ENCODE assay signal across 20 cellular contexts in the genomic region with DNA sequence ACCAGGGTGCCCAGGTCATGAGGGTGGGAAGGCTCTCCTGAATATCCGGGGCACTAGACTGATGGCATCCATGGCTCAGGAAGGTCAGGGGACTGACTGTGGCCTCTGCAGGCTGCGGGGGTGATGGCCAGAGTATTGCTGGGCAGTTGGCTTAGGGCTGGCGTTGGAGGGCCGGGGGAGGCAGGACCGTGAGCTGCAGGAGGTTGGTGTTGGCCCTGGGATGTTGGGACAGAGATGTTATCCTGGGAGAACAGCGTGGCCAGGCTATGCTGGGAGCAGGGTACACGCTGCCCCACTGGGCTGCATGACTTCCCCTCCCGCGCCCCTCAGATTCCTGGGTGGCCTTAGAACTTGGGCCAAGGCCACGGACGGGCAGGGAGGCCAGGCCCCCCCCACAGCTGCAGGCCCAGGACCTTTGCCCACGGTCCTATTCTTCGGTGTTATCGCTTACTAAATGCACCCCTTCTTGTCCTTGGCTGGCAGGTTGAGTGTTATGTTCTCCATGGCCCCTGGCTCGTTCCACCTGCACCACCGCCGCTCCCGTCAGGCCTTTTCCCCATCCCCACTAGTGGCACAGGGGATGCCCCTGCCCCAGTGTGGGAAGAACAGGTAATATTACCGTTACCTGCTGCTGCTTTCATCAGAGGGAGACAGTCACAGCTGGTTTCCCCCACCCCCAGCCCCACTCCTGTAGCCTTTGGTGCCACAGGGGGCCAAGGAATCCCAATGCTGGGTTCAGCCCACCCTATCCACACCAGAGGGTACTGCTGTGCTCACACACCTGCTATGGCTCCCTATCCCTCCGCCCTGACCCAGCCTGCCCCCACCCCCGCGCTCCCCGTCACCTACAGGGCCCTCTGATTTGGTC. TPM values are rescaled to one million over a fixed set of nuclear protein-coding genes. Genes with fewer than 3 reads are reported as not detected.
DNase-seq lines count a peak whose midpoint lies in the region; ATAC-seq, FAIRE-seq and TF ChIP-seq lines count a peak whose summit lies in the region.
"Had no signal": no experiment of that assay in that cellular context is flagged by ENCODE, and none has a peak within 500 bp of the region (broad histone marks: within the 10 kb centered on the region; RNA-seq: fewer than 3 reads in every experiment).

No MANE protein-coding gene starts in this region.

- peaks cover 13% of the 10 kb centered on the region for H3K36me3 Mint-ChIP-seq in GM23338 (ENCODE audit: low read depth)
- peaks cover 15% of the 10 kb centered on the region for H3K36me3 Mint-ChIP-seq in activated naive CD8-positive, alpha-beta T cell treated with anti-CD3 and anti-CD28 coated beads, Interleukin-2, amount 10 ng/mL, durations not matched to agents 7 days and 5 days
- peaks cover 5% of the 10 kb centered on the region for H3K36me3 Mint-ChIP-seq in nephron (ENCODE audit: low read depth)

- no peak for TF ChIP-seq POLR2A in H54 (IDR thresholded peaks at IDR 0.05; ENCODE audit: low read depth, low read length)

- ATAC-seq in GM23338 (no peak), GM19395 (IDR thresholded peaks at IDR 0.05; ENCODE audit: unreplicated experiment) (no peak), HG02759 (IDR thresholded peaks at IDR 0.05; ENCODE audit: unreplicated experiment) (no peak)
- ATAC-seq in activated naive CD8-positive, alpha-beta T cell treated with anti-CD3 and anti-CD28 coated beads, Interleukin-2, amount 10 ng/mL, durations not matched to agents 7 days and 5 days (ENCODE audit: low read depth), result no peak
- ATAC-seq: esophagus mucosa, left ventricle myocardium superior had no signal

- H3F3A ChIP-seq in GM23338 (replicated peaks; ENCODE audit: low read depth), result peaks cover 18% of the 10 kb centered on the region; the same call in 1 of the 2 replicates

- peaks cover 74% of the 10 kb centered on the region for H3K4me1 ChIP-seq in BLaER1
- H3K4me1 ChIP-seq in GM23338 (ENCODE audit: insufficient read depth), result peaks cover 15% of the 10 kb centered on the region

- DNase-seq in GM23338 (ENCODE audit: low spot score) (no peak), H54 (ENCODE audit: insufficient read length, low spot score) (no peak), DMS79 (lab: John Stamatoyannopoulos, UW) (no peak)
- no peak for DNase-seq in activated naive CD8-positive, alpha-beta T cell treated with anti-CD3 and anti-CD28 coated beads, Interleukin-2, amount 10 ng/mL, durations not matched to agents 7 days and 5 days
- DNase-seq: activated gamma-delta T cell, brain microvascular endothelial cell, DMS 273 treated with DMSO at 0.1 percent for 48 hours, left ventricle myocardium superior, NCI-H1105 treated with DMSO at 0.1 percent for 48 hours had no signal

- no peaks in the 10 kb centered on the region for H3K9me3 ChIP-seq in BLaER1
- H3K9me3 ChIP-seq: prostate gland, thyroid gland had no signal

- no peaks in the 10 kb centered on the region for H3K9me2 ChIP-seq in GM23338 (ENCODE audit: insufficient read depth)

- H3K9ac ChIP-seq in BLaER1, result no peak overlapping the region
- H3K9ac ChIP-seq: GM23248 had no signal

- peaks cover 22% of the 10 kb centered on the region for H3K27me3 Mint-ChIP-seq in GM23338 (ENCODE audit: insufficient read depth, low read depth, poor library complexity)
- no peaks in the 10 kb centered on the region for H3K27me3 Mint-ChIP-seq in activated naive CD8-positive, alpha-beta T cell treated with anti-CD3 and anti-CD28 coated beads, Interleukin-2, amount 10 ng/mL, durations not matched to agents 7 days and 5 days
- H3K27me3 Mint-ChIP-seq in nephron (ENCODE audit: low read depth), result no peaks in the 10 kb centered on the region
- H3K27me3 Mint-ChIP-seq: B cell had no signal

- H3K27ac ChIP-seq in BLaER1 (peak overlapping the region; percentile 9; the same call in 1 of the 2 replicates), GM23338 (ENCODE audit: low read depth) (0 out of 2 replicates have a peak overlapping the region, but pooled peaks have one; percentile 19)
- H3K27ac ChIP-seq: brain microvascular endothelial cell, GM23248, prostate gland, thyroid gland, VCaP had no signal

- H3K4me3 Mint-ChIP-seq in GM23338 (no peak overlapping the region), nephron (peak overlapping the region in 2 of 3 experiments; percentile 82 to 94)
- no peak overlapping the region for H3K4me3 Mint-ChIP-seq in activated naive CD8-positive, alpha-beta T cell treated with anti-CD3 and anti-CD28 coated beads, Interleukin-2, amount 10 ng/mL, durations not matched to agents 7 days and 5 days
- H3K4me3 Mint-ChIP-seq: B cell had no signal

- H3K4me3 ChIP-seq in BLaER1 (no peak overlapping the region), GM23338 (no peak overlapping the region)
- H3K4me3 ChIP-seq: GM23248, prostate gland, smooth muscle cell, thyroid gland had no signal

- H3K79me2 ChIP-seq in GM23338 (replicated peaks; ENCODE audit: insufficient read depth), result no peaks in the 10 kb centered on the region

- TF ChIP-seq CTCF in GM23338 (conservative IDR thresholded peaks at IDR 0.05; ENCODE audit: low read depth in 2 of 2) (no peak), nephron (IDR thresholded peaks at IDR 0.05; ENCODE audit: unreplicated experiment in 3 of 3) (no peak)

- H3K4me1 Mint-ChIP-seq in GM23338, result peaks cover 23% of the 10 kb centered on the region
- H3K4me1 Mint-ChIP-seq in activated naive CD8-positive, alpha-beta T cell treated with anti-CD3 and anti-CD28 coated beads, Interleukin-2, amount 10 ng/mL, durations not matched to agents 7 days and 5 days, result peaks cover 12% of the 10 kb centered on the region
- peaks cover 32% of the 10 kb centered on the region for H3K4me1 Mint-ChIP-seq in nephron

- no peaks in the 10 kb centered on the region for H3K27me3 ChIP-seq in BLaER1
- H3K27me3 ChIP-seq in GM23338 (ENCODE audit: insufficient read depth), result no peaks in the 10 kb centered on the region
- H3K27me3 ChIP-seq: brain microvascular endothelial cell, thyroid gland had no signal

- FAIRE-seq in H54 (lab: Jason Lieb, UNC), result no peak

- no peak overlapping the region for H2AFZ ChIP-seq in GM23338
- H2AFZ ChIP-seq: GM23248 had no signal

- H3K9me3 Mint-ChIP-seq in GM23338 (peaks cover 4% of the 10 kb centered on the region), nephron (no peaks in the 10 kb centered on the region)
- H3K9me3 Mint-ChIP-seq in activated naive CD8-positive, alpha-beta T cell treated with anti-CD3 and anti-CD28 coated beads, Interleukin-2, amount 10 ng/mL, durations not matched to agents 7 days and 5 days, result peaks cover 4% of the 10 kb centered on the region

- H3K4me2 ChIP-seq in BLaER1, result no peak overlapping the region
- no peak overlapping the region for H3K4me2 ChIP-seq in GM23338
- H3K4me2 ChIP-seq: smooth muscle cell had no signal

- POLR2A ChIA-PET in activated naive CD8-positive, alpha-beta T cell treated with anti-CD3 and anti-CD28 coated beads, Interleukin-2, amount 10 ng/mL, durations not matched to agents 7 days and 5 days (lab: Charles Lee), result interaction anchor here (0.8 to 1.0 kb wide), 2 partner anchors 9 to 159 kb away, joined by 3 read pairs; partner anchors contain the start of gene JUND

- H4K20me1 ChIP-seq in BLaER1 (peaks cover 46% of the 10 kb centered on the region), GM23338 (replicated peaks; ENCODE audit: insufficient read depth) (no peaks in the 10 kb centered on the region; the same call in 1 of the 2 replicates)

- H3K27ac Mint-ChIP-seq in GM23338 (no peak overlapping the region; the same call in 1 of the 2 replicates), nephron (peak overlapping the region; percentile 46 to 98 (median 84))
- peak overlapping the region; percentile 42 for H3K27ac Mint-ChIP-seq in activated naive CD8-positive, alpha-beta T cell treated with anti-CD3 and anti-CD28 coated beads, Interleukin-2, amount 10 ng/mL, durations not matched to agents 7 days and 5 days

- H3K36me3 ChIP-seq in BLaER1, result peaks cover 35% of the 10 kb centered on the region
- H3K36me3 ChIP-seq in GM23338 (ENCODE audit: insufficient read depth), result no peaks in the 10 kb centered on the region

RNA-seq across cellular contexts. Expression of gene ISYNA1, which starts 3.2 kb away (rescaled TPM):
- total RNA-seq in GM23338 (2014; rRNA removed; shearing (Covaris generic)), result 199 and 208 TPM in 2 replicates
- 191 and 217 TPM in 2 replicates for polyA plus RNA-seq in GM23338 (2016; fragmentation: Nextera tagmentation; extraction: Ambion mirVana)
- 10 to 100 TPM; 39.6 to 43.4 TPM for total RNA-seq in activated naive CD8-positive, alpha-beta T cell treated with anti-CD3 and anti-CD28 coated beads, Interleukin-2, amount 10 ng/mL, durations not matched to agents 7 days and 5 days

RNA-seq across cellular contexts. Expression of gene SSBP4, which starts 22.0 kb away (rescaled TPM):
- 42.8 and 44.4 TPM in 2 replicates for total RNA-seq in GM23338 (2014; rRNA removed; shearing (Covaris generic))
- polyA plus RNA-seq in GM23338 (2016; fragmentation: Nextera tagmentation; extraction: Ambion mirVana), result 47.9 and 52.0 TPM in 2 replicates
- 100 to 1,000 TPM; 152 to 158 TPM for total RNA-seq in activated naive CD8-positive, alpha-beta T cell treated with anti-CD3 and anti-CD28 coated beads, Interleukin-2, amount 10 ng/mL, durations not matched to agents 7 days and 5 days

RNA-seq across cellular contexts. Expression of gene LRRC25, which starts 43.7 kb away (rescaled TPM):
- total RNA-seq in GM23338 (2014; rRNA removed; shearing (Covaris generic)), result 0.17 TPM in 1 of 2 replicates, not detected in the other
- 0.14 and 0.24 TPM in 2 replicates for polyA plus RNA-seq in GM23338 (2016; fragmentation: Nextera tagmentation; extraction: Ambion mirVana)
- 1 to 10 TPM; 1.2 to 1.6 TPM for total RNA-seq in activated naive CD8-positive, alpha-beta T cell treated with anti-CD3 and anti-CD28 coated beads, Interleukin-2, amount 10 ng/mL, durations not matched to agents 7 days and 5 days
- total RNA-seq: GM23248, smooth muscle cell had no signal
- polyA plus RNA-seq: GM23248 had no signal

RNA-seq across cellular contexts. Expression of gene GDF15, which starts 55.2 kb away (rescaled TPM):
- 15.7 and 19.8 TPM in 2 replicates for total RNA-seq in GM23338 (2014; rRNA removed; shearing (Covaris generic))
- 12.6 and 18.3 TPM in 2 replicates for polyA plus RNA-seq in GM23338 (2016; fragmentation: Nextera tagmentation; extraction: Ambion mirVana)
- under 1 TPM; 0.34 to 0.75 TPM for total RNA-seq in activated naive CD8-positive, alpha-beta T cell treated with anti-CD3 and anti-CD28 coated beads, Interleukin-2, amount 10 ng/mL, durations not matched to agents 7 days and 5 days
- total RNA-seq: B cell had no signal

Comparison
In these comparisons a context has a peak if more than half of its experiments do, and no peak if none do; other contexts are left out.
1. H3K4me3 Mint-ChIP-seq: peak in nephron (2 of 3); none in GM23338 (single experiment) and activated naive CD8-positive, alpha-beta T cell treated with anti-CD3 and anti-CD28 coated beads, Interleukin-2, amount 10 ng/mL, durations not matched to agents 7 days and 5 days (single experiment).